ENCODE assay signal across 17 cellular contexts in the genomic region with DNA sequence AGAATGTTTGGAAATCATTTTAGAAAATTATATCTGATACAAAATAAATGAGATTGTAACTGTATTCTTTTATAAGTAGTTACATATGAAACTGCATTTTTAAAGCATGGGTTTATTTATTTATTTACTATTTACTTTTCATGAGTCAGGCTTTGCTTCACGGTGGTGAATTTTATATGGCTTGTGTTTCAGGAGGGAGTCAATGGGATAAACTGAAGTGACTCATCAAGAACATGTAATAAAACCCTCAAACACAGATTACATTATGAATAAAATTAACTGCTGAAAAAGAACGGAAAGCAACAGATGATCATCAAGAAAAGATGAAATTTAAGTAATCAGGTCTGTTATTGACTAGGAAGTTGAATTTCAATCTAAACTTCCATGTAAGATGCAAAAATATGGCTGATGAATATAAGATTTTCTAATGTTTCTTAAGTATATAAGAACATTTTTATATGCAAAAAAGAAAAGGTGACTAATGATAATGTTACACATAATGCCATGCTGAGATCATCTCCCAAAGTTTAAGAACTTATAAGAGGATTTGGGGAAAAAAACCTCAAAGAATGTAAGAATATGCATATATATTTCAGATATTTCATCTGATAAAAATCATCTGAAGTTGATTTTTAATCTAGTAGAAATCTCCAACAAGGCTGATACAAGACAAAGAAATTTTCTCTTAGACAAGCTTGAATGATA.
DNase-seq lines count a peak whose midpoint lies in the region; TF ChIP-seq lines count a peak whose summit lies in the region.
"Had no signal": no experiment of that assay in that cellular context is flagged by ENCODE, and none has a peak within 500 bp of the region (broad histone marks: within the 10 kb centered on the region; RNA-seq: fewer than 3 reads in every experiment).

No MANE protein-coding gene starts in this region.

- no peak overlapping the region for H3K9ac ChIP-seq in adipocyte (ENCODE audit: low read length)

- H3K4me3 ChIP-seq in adipocyte (ENCODE audit: low read length) (no peak overlapping the region), fibroblast of villous mesenchyme (ENCODE audit: low read depth, low read length) (no peak overlapping the region)
- H3K4me3 ChIP-seq: cardiac muscle cell, transverse colon had no signal

- H3K4me1 Mint-ChIP-seq in HFFc6 (ENCODE audit: low read depth) (peaks cover 39% of the 10 kb centered on the region), mesothelial cell of epicardium (no peaks in the 10 kb centered on the region)
- H3K4me1 Mint-ChIP-seq: CD4-positive, CD25-positive, alpha-beta regulatory T cell had no signal

- no peaks in the 10 kb centered on the region for H3K36me3 ChIP-seq in adipocyte (ENCODE audit: control insufficient read depth, insufficient read depth, low read length, severe bottlenecking)
- H3K36me3 ChIP-seq: cardiac muscle cell, transverse colon had no signal

- H3K9me3 ChIP-seq in adipocyte (ENCODE audit: control insufficient read depth, low read length) = no peaks in the 10 kb centered on the region

- H3K27me3 ChIP-seq in adipocyte (replicated peaks; ENCODE audit: control insufficient read depth, insufficient read depth, low read length) = no peaks in the 10 kb centered on the region
- H3K27me3 ChIP-seq: cardiac muscle cell, transverse colon had no signal

- H3K27me3 Mint-ChIP-seq in HFFc6 (ENCODE audit: insufficient read depth) (peaks cover 1% of the 10 kb centered on the region; the same call in 1 of the 2 replicates), mesothelial cell of epicardium (ENCODE audit: low read depth) (no peaks in the 10 kb centered on the region)
- H3K27me3 Mint-ChIP-seq: activated CD8-positive, alpha-beta T cell treated with anti-CD3 and anti-CD28 coated beads for 36 hours; CD4-positive, CD25-positive, alpha-beta regulatory T cell had no signal

- H3K27ac Mint-ChIP-seq in HFFc6 (peak overlapping the region; percentile 23; the same call in 1 of the 2 replicates), mesothelial cell of epicardium (no peak overlapping the region)
- H3K27ac Mint-ChIP-seq: activated CD8-positive, alpha-beta T cell treated with anti-CD3 and anti-CD28 coated beads for 36 hours; CD4-positive, CD25-positive, alpha-beta regulatory T cell had no signal

- peaks cover 20% of the 10 kb centered on the region for H3K4me1 ChIP-seq in adipocyte (ENCODE audit: control insufficient read depth, insufficient read depth, low read length)
- H3K4me1 ChIP-seq: transverse colon had no signal

- no peak overlapping the region; the same call in 1 of the 2 replicates for H3K4me3 Mint-ChIP-seq in HFFc6
- no peak overlapping the region for H3K4me3 Mint-ChIP-seq in mesothelial cell of epicardium
- H3K4me3 Mint-ChIP-seq: activated CD8-positive, alpha-beta T cell treated with anti-CD3 and anti-CD28 coated beads for 36 hours; CD4-positive, CD25-positive, alpha-beta regulatory T cell had no signal

- H3K9me3 Mint-ChIP-seq in HFFc6 (no peaks in the 10 kb centered on the region), mesothelial cell of epicardium (peaks cover 3% of the 10 kb centered on the region)

- TF ChIP-seq CTCF in AG09319 (IDR thresholded peaks at IDR 0.05; ENCODE audit: low read depth, low read length) (no peak), HFFc6 (IDR thresholded peaks at IDR 0.05) (no peak), fibroblast of villous mesenchyme (IDR thresholded peaks at IDR 0.05; ENCODE audit: insufficient read depth, low read depth, low read length) (no peak), mesothelial cell of epicardium (IDR thresholded peaks at IDR 0.05; ENCODE audit: unreplicated experiment) (no peak)

- peaks cover 4% of the 10 kb centered on the region for H3K36me3 Mint-ChIP-seq in HFFc6 (ENCODE audit: low read depth)
- H3K36me3 Mint-ChIP-seq in mesothelial cell of epicardium = no peaks in the 10 kb centered on the region
- H3K36me3 Mint-ChIP-seq: CD4-positive, CD25-positive, alpha-beta regulatory T cell had no signal

- DNase-seq in AG09319 (ENCODE audit: extremely low read depth, low read depth) = peak; percentile 29
- peak; percentile 83 for DNase-seq in HFFc6
- peak; percentile 78 for DNase-seq in adipocyte (ENCODE audit: low read depth)
- DNase-seq in fibroblast of villous mesenchyme (ENCODE audit: low read depth) = peak; percentile 8
- no peak for DNase-seq in stimulated activated CD8-positive, alpha-beta memory T cell treated with anti-CD3 and anti-CD28 coated beads, Interleukin-4, amount 100 ng/mL, for 48 hours
- no peak for DNase-seq in activated naive CD4-positive, alpha-beta T cell treated with anti-CD3 and anti-CD28 coated beads, Interleukin-2, amount 50 U/mL, for 16 hours
- no peak for DNase-seq in mesothelial cell of epicardium (ENCODE audit: low spot score in 2 of 2, unreplicated experiment in 2 of 2)
- no peak for DNase-seq in activated T-cell treated with anti-CD3 and anti-CD28 coated beads for 4 hours
- DNase-seq: activated CD8-positive, alpha-beta T cell treated with anti-CD3 and anti-CD28 coated beads for 36 hours; activated effector memory CD4-positive, alpha-beta T cell treated with Interleukin-2 at 50 U/mL for 16 hours; CD4-positive, CD25-positive, alpha-beta regulatory T cell; left cardiac atrium; NCI-H1930; Right ventricle myocardium superior; stimulated activated CD4-positive, alpha-beta T cell treated with anti-CD3 and anti-CD28 coated beads, Interleukin-4, amount 100 ng/mL, for 1 hour; transverse colon had no signal

Comparison
In these comparisons a context has a peak if more than half of its experiments do, and no peak if none do; other contexts are left out.
1. DNase-seq: peak in AG09319 (single experiment), HFFc6 (single experiment), adipocyte (single experiment) and fibroblast of villous mesenchyme (single experiment); none in stimulated activated CD8-positive, alpha-beta memory T cell treated with anti-CD3 and anti-CD28 coated beads, Interleukin-4, amount 100 ng/mL, for 48 hours (single experiment), activated naive CD4-positive, alpha-beta T cell treated with anti-CD3 and anti-CD28 coated beads, Interleukin-2, amount 50 U/mL, for 16 hours (single experiment), mesothelial cell of epicardium (0 of 2) and activated T-cell treated with anti-CD3 and anti-CD28 coated beads for 4 hours (single experiment).